8 cellular contexts compared by ENCODE assay signal in genomic region chr10:70578371-70578947, GRCh38. TPM values are rescaled to one million over a fixed set of nuclear protein-coding genes. Genes with fewer than 3 reads are reported as not detected.
DNase-seq lines count a peak whose midpoint lies in the region; ATAC-seq and TF ChIP-seq lines count a peak whose summit lies in the region.

No MANE protein-coding gene starts in this region.

- peak overlapping the region; percentile 9 for H3K27ac ChIP-seq in CD4-positive, alpha-beta memory T cell (ENCODE audit: low read depth, low read length)

- ATAC-seq in GM21423 (IDR thresholded peaks at IDR 0.05; ENCODE audit: unreplicated experiment) (peak; percentile 57), activated B cell treated with CpG ODN at 0.5 μM for 24 hours (ENCODE audit: low read depth) (no peak)

- CTCF ChIA-PET in CD4-positive, alpha-beta memory T cell (lab: Charles Lee; ENCODE audit: partially characterized antibody), result interaction anchor here (0.8 to 1.0 kb wide), 3 partner anchors 13 to 29 kb away, joined by 3 to 6 read pairs (median 4); no protein-coding TSS in a partner anchor
- CTCF ChIA-PET in activated B cell treated with CpG ODN at 0.5 μM for 24 hours (lab: Charles Lee), result no interaction called here

- peaks cover 49% of the 10 kb centered on the region for H3K4me1 ChIP-seq in CD4-positive, alpha-beta memory T cell (ENCODE audit: insufficient read depth, low read length)

- DNase-seq in CD4-positive, alpha-beta memory T cell, result peak; percentile 70 to 86 (median 73)
- DNase-seq in HT1080 (ENCODE audit: low read depth) (peak; percentile 97), activated B cell treated with CpG ODN at 0.5 μM for 24 hours (no peak), NCI-H1048 (lab: John Stamatoyannopoulos, UW) (no peak), mucosa of gallbladder (ENCODE audit: low spot score) (no peak)
- peak; percentile 13 to 17 (median 16) for DNase-seq in stimulated activated CD4-positive, alpha-beta T cell treated with anti-CD3 and anti-CD28 coated beads, TNF-alpha, amount 100 ng/mL, for 1 hour (ENCODE audit: low read depth in 3 of 3, low spot score in 1 of 3)

- no peak overlapping the region for H3K4me3 ChIP-seq in CD4-positive, alpha-beta memory T cell (ENCODE audit: low read length in 2 of 2)

- H3K36me3 Mint-ChIP-seq in CD4-positive, alpha-beta memory T cell, result no peaks in the 10 kb centered on the region
- no peaks in the 10 kb centered on the region for H3K36me3 Mint-ChIP-seq in activated B cell treated with CpG ODN at 0.5 μM for 24 hours (ENCODE audit: low read depth)
- H3K36me3 Mint-ChIP-seq in dendritic cell treated with granulocyte-macrophage colony-stimulating factor and Interleukin-4, amounts not matched to agents 40 ng/mL and 50 ng/mL, for 4 days (ENCODE audit: low read depth), result no peaks in the 10 kb centered on the region

- no peaks in the 10 kb centered on the region for H3K27me3 ChIP-seq in CD4-positive, alpha-beta memory T cell (ENCODE audit: insufficient read depth, low read length)

- no peaks in the 10 kb centered on the region for H3K9me3 Mint-ChIP-seq in CD4-positive, alpha-beta memory T cell
- H3K9me3 Mint-ChIP-seq in activated B cell treated with CpG ODN at 0.5 μM for 24 hours, result no peaks in the 10 kb centered on the region
- no peaks in the 10 kb centered on the region for H3K9me3 Mint-ChIP-seq in dendritic cell treated with granulocyte-macrophage colony-stimulating factor and Interleukin-4, amounts not matched to agents 40 ng/mL and 50 ng/mL, for 4 days

- H3K4me3 Mint-ChIP-seq in CD4-positive, alpha-beta memory T cell, result peak overlapping the region; percentile 3 to 75 (median 56)
- peak overlapping the region; percentile 0 for H3K4me3 Mint-ChIP-seq in activated B cell treated with CpG ODN at 0.5 μM for 24 hours
- no peak overlapping the region for H3K4me3 Mint-ChIP-seq in dendritic cell treated with granulocyte-macrophage colony-stimulating factor and Interleukin-4, amounts not matched to agents 40 ng/mL and 50 ng/mL, for 4 days

- intact Hi-C loops in CD4-positive, alpha-beta memory T cell (cut with micrococcal nuclease), result loop anchor here (1.0 to 2.0 kb wide), 2 partner anchors 19 to 24 kb away; partner anchors contain the start of gene PRF1
- intact Hi-C loops in activated B cell treated with CpG ODN at 0.5 μM for 24 hours (cut with micrococcal nuclease), result no loop called here
- intact Hi-C loops in dendritic cell treated with granulocyte-macrophage colony-stimulating factor and Interleukin-4, amounts not matched to agents 40 ng/mL and 50 ng/mL, for 4 days (cut with micrococcal nuclease), result no loop called here

- no peak for TF ChIP-seq CTCF in activated B cell treated with CpG ODN at 0.5 μM for 24 hours (IDR thresholded peaks at IDR 0.05)

- H3K9me3 ChIP-seq in CD4-positive, alpha-beta memory T cell (ENCODE audit: control insufficient read depth in 1 of 2, low read length in 2 of 2), result no peaks in the 10 kb centered on the region

- no peaks in the 10 kb centered on the region for H3K27me3 Mint-ChIP-seq in CD4-positive, alpha-beta memory T cell
- no peaks in the 10 kb centered on the region for H3K27me3 Mint-ChIP-seq in activated B cell treated with CpG ODN at 0.5 μM for 24 hours
- H3K27me3 Mint-ChIP-seq in dendritic cell treated with granulocyte-macrophage colony-stimulating factor and Interleukin-4, amounts not matched to agents 40 ng/mL and 50 ng/mL, for 4 days, result peaks cover 3% of the 10 kb centered on the region

- POLR2A ChIA-PET in CD4-positive, alpha-beta memory T cell (lab: Charles Lee; ENCODE audit: partially characterized antibody), result interaction anchor here (0.8 to 3.0 kb wide), 3 partner anchors 13 to 34 kb away, joined by 4 to 28 read pairs (median 7); partner anchors contain the start of gene PRF1
- POLR2A ChIA-PET in activated B cell treated with CpG ODN at 0.5 μM for 24 hours (lab: Charles Lee), result no interaction called here

- H3K36me3 ChIP-seq in CD4-positive, alpha-beta memory T cell (ENCODE audit: insufficient read depth, low read length), result no peaks in the 10 kb centered on the region

- peaks cover 33 to 50% (median 45%) of the 10 kb centered on the region in 4 donors for H3K4me1 Mint-ChIP-seq in CD4-positive, alpha-beta memory T cell
- H3K4me1 Mint-ChIP-seq in activated B cell treated with CpG ODN at 0.5 μM for 24 hours, result peaks cover 55% of the 10 kb centered on the region
- peaks cover 54% of the 10 kb centered on the region for H3K4me1 Mint-ChIP-seq in dendritic cell treated with granulocyte-macrophage colony-stimulating factor and Interleukin-4, amounts not matched to agents 40 ng/mL and 50 ng/mL, for 4 days (ENCODE audit: low read depth)

- H3K27ac Mint-ChIP-seq in CD4-positive, alpha-beta memory T cell, result peak overlapping the region; percentile 77 to 88 (median 84)
- H3K27ac Mint-ChIP-seq in activated B cell treated with CpG ODN at 0.5 μM for 24 hours, result no peak overlapping the region
- H3K27ac Mint-ChIP-seq in dendritic cell treated with granulocyte-macrophage colony-stimulating factor and Interleukin-4, amounts not matched to agents 40 ng/mL and 50 ng/mL, for 4 days, result peak overlapping the region; percentile 55

RNA-seq across cellular contexts. Expression of gene PRF1, which starts 24.1 kb away (rescaled TPM):
- total RNA-seq in CD4-positive, alpha-beta memory T cell, result 10 to 100 TPM; 18.0 to 19.5 TPM
- 10 to 100 TPM; 65.0 to 67.5 TPM for polyA plus RNA-seq in CD4-positive, alpha-beta memory T cell
- total RNA-seq in HT1080 (2014; rRNA removed; shearing (Covaris generic)), result not detected in 2 replicates
- not detected in 2 replicates for polyA plus RNA-seq in HT1080 (2015; cell fraction: cytosol; rRNA removed)
- polyA plus RNA-seq in HT1080 (2015; cell fraction: nucleus; rRNA removed), result not detected in 2 replicates
- total RNA-seq in activated B cell treated with CpG ODN at 0.5 μM for 24 hours, result 0.53 and 0.61 TPM in 2 replicates
- 7.3 TPM for total RNA-seq in mucosa of gallbladder

Comparison
In these comparisons a context has a peak if more than half of its experiments do, and no peak if none do; other contexts are left out.
1. DNase-seq: peak in CD4-positive, alpha-beta memory T cell (5 of 5), HT1080 (single experiment) and stimulated activated CD4-positive, alpha-beta T cell treated with anti-CD3 and anti-CD28 coated beads, TNF-alpha, amount 100 ng/mL, for 1 hour (3 of 3); none in activated B cell treated with CpG ODN at 0.5 μM for 24 hours (single experiment), NCI-H1048 (single experiment) and mucosa of gallbladder (single experiment).